ENCODE assay signal across 8 cellular contexts in genomic region chr17:67992541-67993152, GRCh38. TPM values are rescaled to one million over a fixed set of nuclear protein-coding genes. Genes with fewer than 3 reads are reported as not detected.
DNase-seq lines count a peak whose midpoint lies in the region; ATAC-seq and TF ChIP-seq lines count a peak whose summit lies in the region.

No MANE protein-coding gene starts in this region.

- H3K9me3 ChIP-seq in mammary epithelial cell (replicated peaks; ENCODE audit: insufficient read depth, low read length), result no peaks in the 10 kb centered on the region
- H3K9me3 ChIP-seq in mesenchymal stem cell (ENCODE audit: control insufficient read depth, low read length), result no peaks in the 10 kb centered on the region
- H3K9me3 ChIP-seq in upper lobe of right lung, result no peaks in the 10 kb centered on the region

- H2AFZ ChIP-seq in mammary epithelial cell (ENCODE audit: low read depth, low read length), result peak overlapping the region; percentile 98
- no peak overlapping the region for H2AFZ ChIP-seq in mesenchymal stem cell (ENCODE audit: low read depth, low read length)

- peaks cover 3% of the 10 kb centered on the region for H3K36me3 ChIP-seq in mammary epithelial cell (ENCODE audit: insufficient read depth, low read length)
- peaks cover 0 to 3% of the 10 kb centered on the region in 2 experiments for H3K36me3 ChIP-seq in mesenchymal stem cell (ENCODE audit: control insufficient read depth in 1 of 2, insufficient read depth in 2 of 2, low read depth in 1 of 2, low read length in 2 of 2)
- H3K36me3 ChIP-seq in upper lobe of right lung, result no peaks in the 10 kb centered on the region

- peak overlapping the region in 1 of 2 experiments; percentile 90 for H2BK12ac ChIP-seq in mesenchymal stem cell (ENCODE audit: low read length in 2 of 2)

- H3K79me1 ChIP-seq in mesenchymal stem cell (replicated peaks; ENCODE audit: low read length, poor library complexity, severe bottlenecking), result no peaks in the 10 kb centered on the region

- CTCF ChIA-PET in mammary epithelial cell (lab: Charles Lee; ENCODE audit: low non-redundant PET), result no interaction called here

- peak overlapping the region; percentile 68 for H2BK15ac ChIP-seq in mesenchymal stem cell (ENCODE audit: low read depth, poor library complexity, severe bottlenecking)

- peak overlapping the region; percentile 80 for H4K8ac ChIP-seq in mesenchymal stem cell (ENCODE audit: low read length)

- H3K4ac ChIP-seq in mesenchymal stem cell (ENCODE audit: low read depth in 1 of 2, low read length in 2 of 2), result peak overlapping the region in 1 of 2 experiments; percentile 87

- H4K91ac ChIP-seq in mesenchymal stem cell (ENCODE audit: low read length), result peak overlapping the region; percentile 96

- TF ChIP-seq CTCF in GM12875 (IDR thresholded peaks at IDR 0.05; ENCODE audit: borderline replicate concordance, insufficient read depth, low read depth, low read length) (no peak), mammary epithelial cell (conservative IDR thresholded peaks at IDR 0.05 in 1 of 2, IDR thresholded peaks at IDR 0.05 in 1 of 2; ENCODE audit: extremely low read depth in 1 of 2, insufficient read depth in 1 of 2, low read depth in 1 of 2, low read length in 2 of 2) (no peak), upper lobe of right lung (IDR thresholded peaks at IDR 0.05) (no peak)

- peaks cover 24% of the 10 kb centered on the region for H3K4me1 ChIP-seq in mammary epithelial cell (ENCODE audit: insufficient read depth, low read length)
- H3K4me1 ChIP-seq in mesenchymal stem cell (ENCODE audit: control insufficient read depth, insufficient read depth, low read depth, low read length), result peaks cover 14% of the 10 kb centered on the region
- H3K4me1 ChIP-seq in upper lobe of right lung, result peaks cover 16% of the 10 kb centered on the region

- in situ Hi-C loops in mammary epithelial cell (cut with MboI; ENCODE audit: low sequenced_read_pairs in 2 of 2) (no loop called here), G401 (cut with HindIII; ENCODE audit: low sequenced_read_pairs) (no loop called here)

- H3K4me2 ChIP-seq in mammary epithelial cell (ENCODE audit: insufficient read depth, low read depth, low read length) (peak overlapping the region; percentile 71), mesenchymal stem cell (ENCODE audit: low read length, poor library complexity, severe bottlenecking) (peak overlapping the region; percentile 88)

- H2BK120ac ChIP-seq in mesenchymal stem cell (ENCODE audit: low read depth, low read length), result no peak overlapping the region

- peak overlapping the region; percentile 84 to 94 for H3K18ac ChIP-seq in mesenchymal stem cell (ENCODE audit: low read depth in 1 of 2, low read length in 2 of 2)

- dilution Hi-C loops in mammary epithelial cell (cut with HindIII; ENCODE audit: low sequenced_read_pairs), result no loop called here

- no TSS peak for BruUV-seq in mammary epithelial cell (replicated peaks; lab: Mats Ljungman, UMichigan)

- no peak for ATAC-seq in upper lobe of right lung

- peak overlapping the region; percentile 62 for H3K4me3 ChIP-seq in GM12875 (ENCODE audit: low read depth, low read length)
- peak overlapping the region; percentile 76 for H3K4me3 ChIP-seq in Jurkat, Clone E6-1 (ENCODE audit: low read length)
- H3K4me3 ChIP-seq in mammary epithelial cell (replicated peaks in 1 of 3; ENCODE audit: insufficient read depth in 1 of 3, low read depth in 2 of 3, low read length in 3 of 3), result peak overlapping the region; percentile 72 to 81 (median 79)
- H3K4me3 ChIP-seq in mesenchymal stem cell (ENCODE audit: insufficient read depth in 1 of 2, low read depth in 1 of 2, low read length in 2 of 2), result peak overlapping the region; percentile 91 to 94
- H3K4me3 ChIP-seq in upper lobe of right lung, result peak overlapping the region; percentile 72

- H3K27me3 ChIP-seq in mammary epithelial cell (ENCODE audit: insufficient read depth, low read length) (no peaks in the 10 kb centered on the region), mesenchymal stem cell (ENCODE audit: control insufficient read depth in 1 of 2, insufficient read depth in 1 of 2, low read length in 2 of 2) (no peaks in the 10 kb centered on the region), upper lobe of right lung (no peaks in the 10 kb centered on the region)

- H2AK5ac ChIP-seq in mesenchymal stem cell (ENCODE audit: low read length, severe bottlenecking), result no peak overlapping the region

- H3K23ac ChIP-seq in mesenchymal stem cell (ENCODE audit: low read length in 2 of 2), result no peak overlapping the region

- H4K20me1 ChIP-seq in mammary epithelial cell (ENCODE audit: insufficient read depth, low read length), result no peaks in the 10 kb centered on the region

- WGBS in mammary epithelial cell (ENCODE audit: low coverage, missing lambda C conversion rate), result 13% methylated on average over 16 of the region's 19 CpGs
- WGBS in mesenchymal stem cell, result 20% methylated on average over 18 of the region's 19 CpGs

- peaks cover 12% of the 10 kb centered on the region for H3K79me2 ChIP-seq in mammary epithelial cell (ENCODE audit: insufficient read depth, low read length)

- DNase-seq in Jurkat, Clone E6-1 (ENCODE audit: low read depth, low spot score), result no peak
- DNase-seq in mammary epithelial cell, result peak; percentile 2
- no peak for DNase-seq in mesenchymal stem cell
- DNase-seq in upper lobe of right lung, result no peak
- DNase-seq in G401 (ENCODE audit: low spot score), result no peak
- no peak for DNase-seq in NCI-H2227 treated with DMSO at 0.1 percent for 48 hours (lab: John Stamatoyannopoulos, UW)
- DNase-seq in NCI-H2196 treated with DMSO at 0.1 percent for 48 hours (lab: John Stamatoyannopoulos, UW; ENCODE audit: unreplicated experiment), result no peak

- H2BK5ac ChIP-seq in mesenchymal stem cell (ENCODE audit: low read depth, low read length, poor library complexity, severe bottlenecking), result no peak overlapping the region

- peak overlapping the region; percentile 78 for H3K9ac ChIP-seq in mammary epithelial cell (ENCODE audit: insufficient read depth, low read length)
- peak overlapping the region; percentile 92 for H3K9ac ChIP-seq in mesenchymal stem cell (ENCODE audit: low read length)

- H3K27ac ChIP-seq in mammary epithelial cell (ENCODE audit: insufficient read depth, low read depth, low read length) (peak overlapping the region; percentile 43), mesenchymal stem cell (ENCODE audit: low read length, poor library complexity, severe bottlenecking) (peak overlapping the region; percentile 90), upper lobe of right lung (peak overlapping the region; percentile 90)

- intact Hi-C loops in mammary epithelial cell (cut with micrococcal nuclease), result loop anchor here (5.0 kb wide), 1 partner anchor 1335 kb away; the partner anchor contains the start of gene ABCA5
- intact Hi-C loops in upper lobe of right lung (cut with DNase I), result no loop called here

- peak overlapping the region in 1 of 2 experiments; percentile 96 for H3K14ac ChIP-seq in mesenchymal stem cell (ENCODE audit: low read length in 2 of 2)

RNA-seq across cellular contexts. Expression of gene C17orf58, which starts 3.6 kb away (rescaled TPM):
- 9.9 TPM for polyA plus RNA-seq in Jurkat, Clone E6-1 (2012; ENCODE audit: insufficient read depth, insufficient read length)
- total RNA-seq in mammary epithelial cell (1 to 10 TPM; 7.0 to 7.2 TPM), upper lobe of right lung (5.3 TPM)
- 9.9 TPM for polyA plus RNA-seq in mammary epithelial cell
- 2.3 TPM for polyA minus RNA-seq in mammary epithelial cell
- polyA plus RNA-seq in mesenchymal stem cell (2013, experiment 1 of 2), result 15.1 TPM
- polyA plus RNA-seq in mesenchymal stem cell (2013, experiment 2 of 2), result 15.3 TPM
- total RNA-seq in G401 (2014; rRNA removed; shearing (Covaris generic)), result 22.6 and 32.6 TPM in 2 replicates

RNA-seq across cellular contexts. Expression of gene KPNA2, which starts 42.9 kb away (rescaled TPM):
- polyA plus RNA-seq in Jurkat, Clone E6-1 (2012; ENCODE audit: insufficient read depth, insufficient read length), result 428 TPM
- 100 to 1,000 TPM in 1 of 2 donors, 10 to 100 TPM in 1; 63.7 to 168 TPM for total RNA-seq in mammary epithelial cell
- 263 TPM for polyA plus RNA-seq in mammary epithelial cell
- 483 TPM for polyA minus RNA-seq in mammary epithelial cell
- polyA plus RNA-seq in mesenchymal stem cell (2013, experiment 1 of 2), result 92.3 TPM
- 90.7 TPM for polyA plus RNA-seq in mesenchymal stem cell (2013, experiment 2 of 2)
- total RNA-seq in upper lobe of right lung, result 27.0 TPM
- total RNA-seq in G401 (2014; rRNA removed; shearing (Covaris generic)), result 148 and 199 TPM in 2 replicates
